1 cellular context compared by ENCODE assay signal in the genomic region with DNA sequence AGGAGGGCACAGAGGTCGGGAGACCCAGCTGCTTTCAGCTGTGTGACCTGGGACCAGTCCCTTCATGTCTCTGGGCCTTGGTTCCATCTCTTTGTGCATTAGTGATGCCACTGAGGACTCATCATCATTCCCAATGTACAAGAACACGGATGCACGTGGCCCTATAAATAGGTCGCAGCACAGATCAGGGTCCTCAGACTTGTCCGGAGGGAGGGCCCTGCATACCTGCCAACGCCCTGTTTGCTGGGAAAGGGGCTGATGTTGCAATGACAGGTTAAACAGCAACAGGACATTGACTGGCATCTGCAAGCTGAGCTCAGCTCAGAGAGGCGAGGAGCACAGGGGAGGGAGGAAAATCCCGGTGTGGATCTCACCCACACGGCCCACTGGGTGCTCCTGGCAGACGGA.
TF ChIP-seq lines count a peak whose summit lies in the region.

No MANE protein-coding gene starts in this region.

TF ChIP-seq in HepG2, 621 proteins besides CTCF, POLR2A, EP300 and RAD21 (continued from another document and continues in another):
- TF ChIP-seq, protein P1, sequence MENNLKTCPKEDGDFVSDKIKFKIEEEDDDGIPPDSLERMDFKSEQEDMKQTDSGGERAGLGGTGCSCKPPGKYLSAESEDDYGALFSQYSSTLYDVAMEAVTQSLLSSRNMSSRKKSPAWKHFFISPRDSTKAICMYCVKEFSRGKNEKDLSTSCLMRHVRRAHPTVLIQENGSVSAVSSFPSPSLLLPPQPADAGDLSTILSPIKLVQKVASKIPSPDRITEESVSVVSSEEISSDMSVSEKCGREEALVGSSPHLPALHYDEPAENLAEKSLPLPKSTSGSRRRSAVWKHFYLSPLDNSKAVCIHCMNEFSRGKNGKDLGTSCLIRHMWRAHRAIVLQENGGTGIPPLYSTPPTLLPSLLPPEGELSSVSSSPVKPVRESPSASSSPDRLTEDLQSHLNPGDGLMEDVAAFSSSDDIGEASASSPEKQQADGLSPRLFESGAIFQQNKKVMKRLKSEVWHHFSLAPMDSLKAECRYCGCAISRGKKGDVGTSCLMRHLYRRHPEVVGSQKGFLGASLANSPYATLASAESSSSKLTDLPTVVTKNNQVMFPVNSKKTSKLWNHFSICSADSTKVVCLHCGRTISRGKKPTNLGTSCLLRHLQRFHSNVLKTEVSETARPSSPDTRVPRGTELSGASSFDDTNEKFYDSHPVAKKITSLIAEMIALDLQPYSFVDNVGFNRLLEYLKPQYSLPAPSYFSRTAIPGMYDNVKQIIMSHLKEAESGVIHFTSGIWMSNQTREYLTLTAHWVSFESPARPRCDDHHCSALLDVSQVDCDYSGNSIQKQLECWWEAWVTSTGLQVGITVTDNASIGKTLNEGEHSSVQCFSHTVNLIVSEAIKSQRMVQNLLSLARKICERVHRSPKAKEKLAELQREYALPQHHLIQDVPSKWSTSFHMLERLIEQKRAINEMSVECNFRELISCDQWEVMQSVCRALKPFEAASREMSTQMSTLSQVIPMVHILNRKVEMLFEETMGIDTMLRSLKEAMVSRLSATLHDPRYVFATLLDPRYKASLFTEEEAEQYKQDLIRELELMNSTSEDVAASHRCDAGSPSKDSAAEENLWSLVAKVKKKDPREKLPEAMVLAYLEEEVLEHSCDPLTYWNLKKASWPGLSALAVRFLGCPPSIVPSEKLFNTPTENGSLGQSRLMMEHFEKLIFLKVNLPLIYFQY (CRISPR knock-in tag; IDR thresholded peaks at IDR 0.05; ENCODE audit: borderline replicate concordance), result peak; percentile 79
- TF ChIP-seq, protein P2, sequence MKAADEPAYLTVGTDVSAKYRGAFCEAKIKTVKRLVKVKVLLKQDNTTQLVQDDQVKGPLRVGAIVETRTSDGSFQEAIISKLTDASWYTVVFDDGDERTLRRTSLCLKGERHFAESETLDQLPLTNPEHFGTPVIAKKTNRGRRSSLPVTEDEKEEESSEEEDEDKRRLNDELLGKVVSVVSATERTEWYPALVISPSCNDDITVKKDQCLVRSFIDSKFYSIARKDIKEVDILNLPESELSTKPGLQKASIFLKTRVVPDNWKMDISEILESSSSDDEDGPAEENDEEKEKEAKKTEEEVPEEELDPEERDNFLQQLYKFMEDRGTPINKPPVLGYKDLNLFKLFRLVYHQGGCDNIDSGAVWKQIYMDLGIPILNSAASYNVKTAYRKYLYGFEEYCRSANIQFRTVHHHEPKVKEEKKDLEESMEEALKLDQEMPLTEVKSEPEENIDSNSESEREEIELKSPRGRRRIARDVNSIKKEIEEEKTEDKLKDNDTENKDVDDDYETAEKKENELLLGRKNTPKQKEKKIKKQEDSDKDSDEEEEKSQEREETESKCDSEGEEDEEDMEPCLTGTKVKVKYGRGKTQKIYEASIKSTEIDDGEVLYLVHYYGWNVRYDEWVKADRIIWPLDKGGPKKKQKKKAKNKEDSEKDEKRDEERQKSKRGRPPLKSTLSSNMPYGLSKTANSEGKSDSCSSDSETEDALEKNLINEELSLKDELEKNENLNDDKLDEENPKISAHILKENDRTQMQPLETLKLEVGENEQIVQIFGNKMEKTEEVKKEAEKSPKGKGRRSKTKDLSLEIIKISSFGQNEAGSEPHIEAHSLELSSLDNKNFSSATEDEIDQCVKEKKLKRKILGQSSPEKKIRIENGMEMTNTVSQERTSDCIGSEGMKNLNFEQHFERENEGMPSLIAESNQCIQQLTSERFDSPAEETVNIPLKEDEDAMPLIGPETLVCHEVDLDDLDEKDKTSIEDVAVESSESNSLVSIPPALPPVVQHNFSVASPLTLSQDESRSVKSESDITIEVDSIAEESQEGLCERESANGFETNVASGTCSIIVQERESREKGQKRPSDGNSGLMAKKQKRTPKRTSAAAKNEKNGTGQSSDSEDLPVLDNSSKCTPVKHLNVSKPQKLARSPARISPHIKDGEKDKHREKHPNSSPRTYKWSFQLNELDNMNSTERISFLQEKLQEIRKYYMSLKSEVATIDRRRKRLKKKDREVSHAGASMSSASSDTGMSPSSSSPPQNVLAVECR (CRISPR knock-in tag; IDR thresholded peaks at IDR 0.05; ENCODE audit: borderline replicate concordance), result peak; percentile 75; the same call in 1 of the 2 replicates
- TF ChIP-seq CBX1 (IDR thresholded peaks at IDR 0.05; ENCODE audit: low read depth) (peak; percentile 72), ZNF292 (CRISPR knock-in tag; IDR thresholded peaks at IDR 0.05; ENCODE audit: borderline replicate concordance, low read depth) (peak; percentile 98), ISL2 (CRISPR knock-in tag; IDR thresholded peaks at IDR 0.05) (peak; percentile 90), AHR (CRISPR knock-in tag; IDR thresholded peaks at IDR 0.05) (peak; percentile 86), SMARCE1 (IDR thresholded peaks at IDR 0.05; ENCODE audit: borderline replicate concordance) (no peak), ZNF878 (CRISPR knock-in tag; IDR thresholded peaks at IDR 0.05) (peak; percentile 82; the same call in 1 of the 2 replicates), GZF1 (CRISPR knock-in tag; IDR thresholded peaks at IDR 0.05) (0 out of 2 replicates have a peak, but pooled peaks have one; percentile 7), ZKSCAN1 (IDR thresholded peaks at IDR 0.05; ENCODE audit: low read length) (peak; percentile 70; the same call in 1 of the 2 replicates), PITX1 (CRISPR knock-in tag; IDR thresholded peaks at IDR 0.05) (peak; percentile 89), NR2F1 (CRISPR knock-in tag; IDR thresholded peaks at IDR 0.05) (peak in 1 of 2 experiments; percentile 78; a peak in 2 of 4 replicates), ZNF572 (CRISPR knock-in tag; IDR thresholded peaks at IDR 0.05) (peak; percentile 82; the same call in 1 of the 2 replicates), PAWR (CRISPR knock-in tag; IDR thresholded peaks at IDR 0.05; ENCODE audit: borderline replicate concordance) (no peak; the same call in 1 of the 2 replicates), ZSCAN29 (CRISPR knock-in tag; conservative IDR thresholded peaks at IDR 0.05) (peak; percentile 96), ZC3H4 (CRISPR knock-in tag; IDR thresholded peaks at IDR 0.05; ENCODE audit: borderline replicate concordance) (peak; percentile 20; the same call in 1 of the 2 replicates), ZNF644 (CRISPR knock-in tag; IDR thresholded peaks at IDR 0.05; ENCODE audit: low read depth) (peak; percentile 92), ZNF660 (CRISPR knock-in tag; IDR thresholded peaks at IDR 0.05; ENCODE audit: borderline replicate concordance, low read depth) (no peak), CCAR2 (optimal IDR thresholded peaks at IDR 0.05; ENCODE audit: low read depth, low read length) (peak; percentile 88), ZNF773 (CRISPR knock-in tag; IDR thresholded peaks at IDR 0.05; ENCODE audit: borderline replicate concordance) (no peak), ZNF567 (CRISPR knock-in tag; IDR thresholded peaks at IDR 0.05; ENCODE audit: borderline replicate concordance) (no peak), KLF11 (CRISPR knock-in tag; IDR thresholded peaks at IDR 0.05) (peak; percentile 97), POGZ (CRISPR knock-in tag; IDR thresholded peaks at IDR 0.05) (peak; percentile 91), SMYD3 (CRISPR knock-in tag; IDR thresholded peaks at IDR 0.05) (peak; percentile 99; the same call in 1 of the 2 replicates), MEIS1 (CRISPR knock-in tag; IDR thresholded peaks at IDR 0.05; ENCODE audit: borderline replicate concordance) (peak; percentile 99)
- TF ChIP-seq, protein P3, sequence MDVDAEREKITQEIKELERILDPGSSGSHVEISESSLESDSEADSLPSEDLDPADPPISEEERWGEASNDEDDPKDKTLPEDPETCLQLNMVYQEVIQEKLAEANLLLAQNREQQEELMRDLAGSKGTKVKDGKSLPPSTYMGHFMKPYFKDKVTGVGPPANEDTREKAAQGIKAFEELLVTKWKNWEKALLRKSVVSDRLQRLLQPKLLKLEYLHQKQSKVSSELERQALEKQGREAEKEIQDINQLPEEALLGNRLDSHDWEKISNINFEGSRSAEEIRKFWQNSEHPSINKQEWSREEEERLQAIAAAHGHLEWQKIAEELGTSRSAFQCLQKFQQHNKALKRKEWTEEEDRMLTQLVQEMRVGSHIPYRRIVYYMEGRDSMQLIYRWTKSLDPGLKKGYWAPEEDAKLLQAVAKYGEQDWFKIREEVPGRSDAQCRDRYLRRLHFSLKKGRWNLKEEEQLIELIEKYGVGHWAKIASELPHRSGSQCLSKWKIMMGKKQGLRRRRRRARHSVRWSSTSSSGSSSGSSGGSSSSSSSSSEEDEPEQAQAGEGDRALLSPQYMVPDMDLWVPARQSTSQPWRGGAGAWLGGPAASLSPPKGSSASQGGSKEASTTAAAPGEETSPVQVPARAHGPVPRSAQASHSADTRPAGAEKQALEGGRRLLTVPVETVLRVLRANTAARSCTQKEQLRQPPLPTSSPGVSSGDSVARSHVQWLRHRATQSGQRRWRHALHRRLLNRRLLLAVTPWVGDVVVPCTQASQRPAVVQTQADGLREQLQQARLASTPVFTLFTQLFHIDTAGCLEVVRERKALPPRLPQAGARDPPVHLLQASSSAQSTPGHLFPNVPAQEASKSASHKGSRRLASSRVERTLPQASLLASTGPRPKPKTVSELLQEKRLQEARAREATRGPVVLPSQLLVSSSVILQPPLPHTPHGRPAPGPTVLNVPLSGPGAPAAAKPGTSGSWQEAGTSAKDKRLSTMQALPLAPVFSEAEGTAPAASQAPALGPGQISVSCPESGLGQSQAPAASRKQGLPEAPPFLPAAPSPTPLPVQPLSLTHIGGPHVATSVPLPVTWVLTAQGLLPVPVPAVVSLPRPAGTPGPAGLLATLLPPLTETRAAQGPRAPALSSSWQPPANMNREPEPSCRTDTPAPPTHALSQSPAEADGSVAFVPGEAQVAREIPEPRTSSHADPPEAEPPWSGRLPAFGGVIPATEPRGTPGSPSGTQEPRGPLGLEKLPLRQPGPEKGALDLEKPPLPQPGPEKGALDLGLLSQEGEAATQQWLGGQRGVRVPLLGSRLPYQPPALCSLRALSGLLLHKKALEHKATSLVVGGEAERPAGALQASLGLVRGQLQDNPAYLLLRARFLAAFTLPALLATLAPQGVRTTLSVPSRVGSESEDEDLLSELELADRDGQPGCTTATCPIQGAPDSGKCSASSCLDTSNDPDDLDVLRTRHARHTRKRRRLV (CRISPR knock-in tag; IDR thresholded peaks at IDR 0.05), result no peak; the same call in 1 of the 2 replicates
- TF ChIP-seq, protein P4, sequence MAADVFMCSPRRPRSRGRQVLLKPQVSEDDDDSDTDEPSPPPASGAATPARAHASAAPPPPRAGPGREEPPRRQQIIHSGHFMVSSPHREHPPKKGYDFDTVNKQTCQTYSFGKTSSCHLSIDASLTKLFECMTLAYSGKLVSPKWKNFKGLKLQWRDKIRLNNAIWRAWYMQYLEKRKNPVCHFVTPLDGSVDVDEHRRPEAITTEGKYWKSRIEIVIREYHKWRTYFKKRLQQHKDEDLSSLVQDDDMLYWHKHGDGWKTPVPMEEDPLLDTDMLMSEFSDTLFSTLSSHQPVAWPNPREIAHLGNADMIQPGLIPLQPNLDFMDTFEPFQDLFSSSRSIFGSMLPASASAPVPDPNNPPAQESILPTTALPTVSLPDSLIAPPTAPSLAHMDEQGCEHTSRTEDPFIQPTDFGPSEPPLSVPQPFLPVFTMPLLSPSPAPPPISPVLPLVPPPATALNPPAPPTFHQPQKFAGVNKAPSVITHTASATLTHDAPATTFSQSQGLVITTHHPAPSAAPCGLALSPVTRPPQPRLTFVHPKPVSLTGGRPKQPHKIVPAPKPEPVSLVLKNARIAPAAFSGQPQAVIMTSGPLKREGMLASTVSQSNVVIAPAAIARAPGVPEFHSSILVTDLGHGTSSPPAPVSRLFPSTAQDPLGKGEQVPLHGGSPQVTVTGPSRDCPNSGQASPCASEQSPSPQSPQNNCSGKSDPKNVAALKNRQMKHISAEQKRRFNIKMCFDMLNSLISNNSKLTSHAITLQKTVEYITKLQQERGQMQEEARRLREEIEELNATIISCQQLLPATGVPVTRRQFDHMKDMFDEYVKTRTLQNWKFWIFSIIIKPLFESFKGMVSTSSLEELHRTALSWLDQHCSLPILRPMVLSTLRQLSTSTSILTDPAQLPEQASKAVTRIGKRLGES (CRISPR knock-in tag; IDR thresholded peaks at IDR 0.05; ENCODE audit: borderline replicate concordance), result no peak
- TF ChIP-seq, protein P5, sequence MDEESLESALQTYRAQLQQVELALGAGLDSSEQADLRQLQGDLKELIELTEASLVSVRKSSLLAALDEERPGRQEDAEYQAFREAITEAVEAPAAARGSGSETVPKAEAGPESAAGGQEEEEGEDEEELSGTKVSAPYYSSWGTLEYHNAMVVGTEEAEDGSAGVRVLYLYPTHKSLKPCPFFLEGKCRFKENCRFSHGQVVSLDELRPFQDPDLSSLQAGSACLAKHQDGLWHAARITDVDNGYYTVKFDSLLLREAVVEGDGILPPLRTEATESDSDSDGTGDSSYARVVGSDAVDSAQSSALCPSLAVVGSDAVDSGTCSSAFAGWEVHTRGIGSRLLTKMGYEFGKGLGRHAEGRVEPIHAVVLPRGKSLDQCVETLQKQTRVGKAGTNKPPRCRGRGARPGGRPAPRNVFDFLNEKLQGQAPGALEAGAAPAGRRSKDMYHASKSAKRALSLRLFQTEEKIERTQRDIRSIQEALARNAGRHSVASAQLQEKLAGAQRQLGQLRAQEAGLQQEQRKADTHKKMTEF (CRISPR knock-in tag; IDR thresholded peaks at IDR 0.05), result peak; percentile 99
- TF ChIP-seq, protein P6, sequence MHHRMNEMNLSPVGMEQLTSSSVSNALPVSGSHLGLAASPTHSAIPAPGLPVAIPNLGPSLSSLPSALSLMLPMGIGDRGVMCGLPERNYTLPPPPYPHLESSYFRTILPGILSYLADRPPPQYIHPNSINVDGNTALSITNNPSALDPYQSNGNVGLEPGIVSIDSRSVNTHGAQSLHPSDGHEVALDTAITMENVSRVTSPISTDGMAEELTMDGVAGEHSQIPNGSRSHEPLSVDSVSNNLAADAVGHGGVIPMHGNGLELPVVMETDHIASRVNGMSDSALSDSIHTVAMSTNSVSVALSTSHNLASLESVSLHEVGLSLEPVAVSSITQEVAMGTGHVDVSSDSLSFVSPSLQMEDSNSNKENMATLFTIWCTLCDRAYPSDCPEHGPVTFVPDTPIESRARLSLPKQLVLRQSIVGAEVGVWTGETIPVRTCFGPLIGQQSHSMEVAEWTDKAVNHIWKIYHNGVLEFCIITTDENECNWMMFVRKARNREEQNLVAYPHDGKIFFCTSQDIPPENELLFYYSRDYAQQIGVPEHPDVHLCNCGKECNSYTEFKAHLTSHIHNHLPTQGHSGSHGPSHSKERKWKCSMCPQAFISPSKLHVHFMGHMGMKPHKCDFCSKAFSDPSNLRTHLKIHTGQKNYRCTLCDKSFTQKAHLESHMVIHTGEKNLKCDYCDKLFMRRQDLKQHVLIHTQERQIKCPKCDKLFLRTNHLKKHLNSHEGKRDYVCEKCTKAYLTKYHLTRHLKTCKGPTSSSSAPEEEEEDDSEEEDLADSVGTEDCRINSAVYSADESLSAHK (CRISPR knock-in tag; IDR thresholded peaks at IDR 0.05; ENCODE audit: borderline replicate concordance), result no peak
- TF ChIP-seq, protein P7, sequence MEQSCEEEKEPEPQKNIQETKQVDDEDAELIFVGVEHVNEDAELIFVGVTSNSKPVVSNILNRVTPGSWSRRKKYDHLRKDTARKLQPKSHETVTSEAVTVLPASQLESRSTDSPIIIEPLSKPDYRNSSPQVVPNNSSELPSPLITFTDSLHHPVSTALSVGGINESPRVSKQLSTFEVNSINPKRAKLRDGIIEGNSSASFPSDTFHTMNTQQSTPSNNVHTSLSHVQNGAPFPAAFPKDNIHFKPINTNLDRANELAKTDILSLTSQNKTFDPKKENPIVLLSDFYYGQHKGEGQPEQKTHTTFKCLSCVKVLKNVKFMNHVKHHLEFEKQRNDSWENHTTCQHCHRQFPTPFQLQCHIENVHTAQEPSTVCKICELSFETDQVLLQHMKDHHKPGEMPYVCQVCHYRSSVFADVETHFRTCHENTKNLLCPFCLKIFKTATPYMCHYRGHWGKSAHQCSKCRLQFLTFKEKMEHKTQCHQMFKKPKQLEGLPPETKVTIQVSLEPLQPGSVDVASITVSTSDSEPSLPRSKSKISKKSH (CRISPR knock-in tag; IDR thresholded peaks at IDR 0.05; ENCODE audit: borderline replicate concordance), result peak; percentile 51; the same call in 1 of the 2 replicates
